9 cellular contexts compared by ENCODE assay signal in the genomic region with DNA sequence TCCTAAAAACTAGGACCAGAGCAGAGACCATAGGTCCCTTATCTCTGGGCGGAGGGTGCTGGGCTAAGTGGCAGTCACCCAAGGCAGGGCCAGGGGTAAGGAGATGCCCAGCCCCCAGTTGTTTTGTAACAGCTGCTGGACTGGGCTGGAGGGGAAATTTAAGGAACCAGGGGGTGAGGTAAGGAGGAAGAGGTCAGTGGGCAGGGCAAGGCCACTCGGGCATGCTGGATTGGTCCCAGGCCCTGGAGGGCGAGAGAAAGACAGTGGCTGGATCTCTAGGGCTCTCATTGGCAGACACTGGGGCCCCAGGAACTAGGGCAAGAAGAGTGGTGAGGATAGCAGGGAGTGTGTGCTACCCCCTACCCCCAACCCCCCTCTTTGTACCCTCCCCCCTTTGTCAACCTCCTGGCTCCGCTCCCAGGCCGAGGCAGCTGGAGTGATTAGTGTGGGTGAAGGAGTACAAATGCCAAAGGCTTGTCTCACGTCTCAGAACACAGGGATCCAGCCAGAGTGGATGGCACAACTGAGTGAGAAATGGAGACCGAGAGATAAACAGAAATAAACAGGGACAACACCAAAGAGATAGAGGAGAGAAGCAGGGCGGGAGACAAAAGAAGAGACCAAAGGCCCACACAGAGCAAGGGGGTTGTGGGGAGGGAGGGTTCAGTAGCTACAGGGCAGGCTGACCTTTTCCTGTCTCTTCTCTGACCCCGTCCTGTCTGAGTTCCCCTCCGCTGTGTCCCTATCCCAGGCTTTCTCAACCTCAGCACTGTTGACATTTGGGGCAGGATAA. TPM values are rescaled to one million over a fixed set of nuclear protein-coding genes. Genes with fewer than 3 reads are reported as not detected.
DNase-seq lines count a peak whose midpoint lies in the region; ATAC-seq and TF ChIP-seq lines count a peak whose summit lies in the region.
"Had no signal": no experiment of that assay in that cellular context is flagged by ENCODE, and none has a peak within 500 bp of the region (broad histone marks: within the 10 kb centered on the region; RNA-seq: fewer than 3 reads in every experiment).

No MANE protein-coding gene starts in this region.

- peaks cover 68% of the 10 kb centered on the region for H3K4me1 ChIP-seq in body of pancreas

- no peaks in the 10 kb centered on the region for H3K9me3 ChIP-seq in body of pancreas

- WGBS in body of pancreas, 2 donors: 36 to 39% methylated on average over 10 of the region's 10 CpGs

- no peak for TF ChIP-seq CTCF in NB4 (IDR thresholded peaks at IDR 0.05; ENCODE audit: low read depth, low read length)
- no peak for TF ChIP-seq CTCF in body of pancreas (IDR thresholded peaks at IDR 0.05)

- DNase-seq in NB4 (ENCODE audit: low read depth): peak; percentile 45
- peak; percentile 41 to 75 (median 69) for DNase-seq in body of pancreas
- peak; percentile 29 for DNase-seq in left kidney (ENCODE audit: low read depth, low spot score)
- peak in 42 of 49 donors; percentile 17 to 84 (median 58) for DNase-seq in substantia nigra (lab: John Stamatoyannopoulos, UW)
- DNase-seq in activated CD4-positive, alpha-beta T cell treated with anti-CD3 and anti-CD28 coated beads for 48 hours: no peak
- DNase-seq: T-helper 2 cell had no signal

- ATAC-seq in body of pancreas (peak; percentile 47), GM21423 (IDR thresholded peaks at IDR 0.05; ENCODE audit: unreplicated experiment) (no peak), GM19324 (IDR thresholded peaks at IDR 0.05; ENCODE audit: low FRiP score, unreplicated experiment) (no peak), HG03139 (IDR thresholded peaks at IDR 0.05; ENCODE audit: unreplicated experiment) (no peak)

- peak overlapping the region; percentile 28 to 78 (median 66) for H3K27ac ChIP-seq in body of pancreas
- H3K27ac ChIP-seq in substantia nigra (ENCODE audit: low read depth, low read length, poor library complexity, severe bottlenecking): peak overlapping the region; percentile 89

- TF ChIP-seq POLR2A in NB4 (IDR thresholded peaks at IDR 0.05; ENCODE audit: extremely low read depth, insufficient read length): no peak
- peak in 1 of 3 donors; percentile 7 for TF ChIP-seq POLR2A in body of pancreas (IDR thresholded peaks at IDR 0.05)

- no peaks in the 10 kb centered on the region for H3K27me3 ChIP-seq in body of pancreas

- intact Hi-C loops in body of pancreas (cut with DNase I): no loop called here

- H3K36me3 ChIP-seq in body of pancreas (replicated peaks in 1 of 2; ENCODE audit: insufficient read depth in 1 of 2, low read depth in 2 of 2): no peaks in the 10 kb centered on the region

- H3K4me3 ChIP-seq in NB4 (ENCODE audit: low read depth, low read length) (no peak overlapping the region), body of pancreas (no peak overlapping the region)

RNA-seq across cellular contexts. Expression of gene THRAP3, which starts 20.5 kb away (rescaled TPM):
- total RNA-seq in body of pancreas: 10 to 100 TPM; 27.4 to 32.2 TPM

RNA-seq across cellular contexts. Expression of gene MAP7D1, which starts 47.8 kb away (rescaled TPM):
- total RNA-seq in body of pancreas: 10 to 100 TPM; 32.9 to 97.2 TPM

RNA-seq across cellular contexts. Expression of gene TRAPPC3, which starts 54.5 kb away (rescaled TPM):
- total RNA-seq in body of pancreas: 10 to 100 TPM; 45.7 to 71.5 TPM
